20 cellular contexts compared by ENCODE assay signal in the genomic region with DNA sequence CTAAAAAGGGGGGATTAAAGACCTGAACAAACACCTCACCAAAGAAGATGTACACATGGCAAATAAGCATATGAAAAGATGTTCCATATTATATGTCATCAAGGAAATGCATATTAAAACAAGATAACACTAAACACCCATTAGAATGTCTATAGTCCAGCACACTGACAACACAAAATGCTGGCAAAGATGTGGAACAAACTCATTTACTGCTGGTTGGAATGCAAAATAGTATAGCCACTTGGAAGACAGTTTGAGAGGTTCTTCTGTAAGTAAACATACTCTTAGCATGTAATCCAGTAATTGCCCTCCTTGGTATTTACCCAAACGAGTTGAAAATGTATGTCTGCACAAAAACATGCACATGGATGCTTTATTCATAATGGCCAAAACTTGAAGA.
DNase-seq lines count a peak whose midpoint lies in the region; ATAC-seq and TF ChIP-seq lines count a peak whose summit lies in the region.
"Had no signal": no experiment of that assay in that cellular context is flagged by ENCODE, and none has a peak within 500 bp of the region (broad histone marks: within the 10 kb centered on the region; RNA-seq: fewer than 3 reads in every experiment).

No MANE protein-coding gene starts in this region.

- H3K4me2 ChIP-seq in mammary epithelial cell (ENCODE audit: insufficient read depth, low read depth, low read length), result no peak overlapping the region
- H3K4me2 ChIP-seq in PC-9, result no peak overlapping the region
- H3K4me2 ChIP-seq: BLaER1 had no signal

- no peak for DNase-seq in MCF 10A (ENCODE audit: unreplicated experiment)
- no peak for DNase-seq in mammary epithelial cell
- DNase-seq in HFFc6, result no peak
- DNase-seq in epithelial cell of prostate (ENCODE audit: low read depth, low spot score), result no peak
- no peak for DNase-seq in PC-9
- no peak for DNase-seq in NCI-H2227 (lab: John Stamatoyannopoulos, UW; ENCODE audit: unreplicated experiment)
- no peak for DNase-seq in spleen
- DNase-seq: CD4-positive, CD25-positive, alpha-beta regulatory T cell; CD8-positive, alpha-beta T cell; DMS 273 treated with DMSO at 0.1 percent for 48 hours; DMS79; GF-D8; GM23248; H9 had no signal

- no peak overlapping the region for H3K27ac ChIP-seq in mammary epithelial cell (ENCODE audit: insufficient read depth, low read depth, low read length)
- H3K27ac ChIP-seq in epithelial cell of prostate, result peak overlapping the region; percentile 8
- no peak overlapping the region for H3K27ac ChIP-seq in PC-9
- H3K27ac ChIP-seq in spleen, result no peak overlapping the region
- H3K27ac ChIP-seq: 22Rv1, BLaER1, C4-2B, GM23248 had no signal

- in situ Hi-C loops in mammary epithelial cell (cut with MboI; ENCODE audit: low sequenced_read_pairs in 2 of 2), result no loop called here

- no peak overlapping the region for H3K9ac ChIP-seq in mammary epithelial cell (ENCODE audit: insufficient read depth, low read length)
- H3K9ac ChIP-seq: BLaER1, GM23248 had no signal

- TF ChIP-seq CTCF in MCF 10A (IDR thresholded peaks at IDR 0.05; ENCODE audit: unreplicated experiment), result no peak
- no peak for TF ChIP-seq CTCF in mammary epithelial cell (conservative IDR thresholded peaks at IDR 0.05 in 1 of 2, IDR thresholded peaks at IDR 0.05 in 1 of 2; ENCODE audit: extremely low read depth in 1 of 2, insufficient read depth in 1 of 2, low read depth in 1 of 2, low read length in 2 of 2)
- TF ChIP-seq CTCF in HFFc6 (IDR thresholded peaks at IDR 0.05), result no peak
- TF ChIP-seq CTCF in PC-9 (conservative IDR thresholded peaks at IDR 0.05), result no peak
- no peak for TF ChIP-seq CTCF in spleen (IDR thresholded peaks at IDR 0.05 in 8 of 11, conservative IDR thresholded peaks at IDR 0.05 in 3 of 11)

- no peaks in the 10 kb centered on the region for H3F3A ChIP-seq in PC-9 (ENCODE audit: insufficient read depth, low read depth)

- H4K20me1 ChIP-seq in mammary epithelial cell (ENCODE audit: insufficient read depth, low read length) (no peaks in the 10 kb centered on the region), PC-9 (ENCODE audit: insufficient read depth) (no peaks in the 10 kb centered on the region)
- H4K20me1 ChIP-seq: BLaER1 had no signal

- H3K79me2 ChIP-seq in mammary epithelial cell (ENCODE audit: insufficient read depth, low read length), result no peaks in the 10 kb centered on the region
- H3K79me2 ChIP-seq in PC-9 (ENCODE audit: low read depth), result no peaks in the 10 kb centered on the region

- no peaks in the 10 kb centered on the region for H3K27me3 ChIP-seq in mammary epithelial cell (ENCODE audit: insufficient read depth, low read length)
- no peaks in the 10 kb centered on the region for H3K27me3 ChIP-seq in PC-9 (ENCODE audit: insufficient read depth, low read depth)
- H3K27me3 ChIP-seq in spleen (replicated peaks in 1 of 7), result no peaks in the 10 kb centered on the region
- H3K27me3 ChIP-seq: BLaER1 had no signal

- intact Hi-C loops in MCF 10A (cut with micrococcal nuclease) (no loop called here), mammary epithelial cell (cut with micrococcal nuclease) (no loop called here), PC-9 (cut with micrococcal nuclease; ENCODE audit: unreplicated experiment) (no loop called here), spleen (cut with DNase I; ENCODE audit: low total_unique reads) (no loop called here)

- H3K4me3 ChIP-seq in mammary epithelial cell (replicated peaks in 1 of 3; ENCODE audit: insufficient read depth in 1 of 3, low read depth in 2 of 3, low read length in 3 of 3) (no peak overlapping the region), PC-9 (no peak overlapping the region), spleen (no peak overlapping the region)
- H3K4me3 ChIP-seq: BLaER1, GM23248 had no signal

- H2AFZ ChIP-seq in mammary epithelial cell (ENCODE audit: low read depth, low read length) (no peak overlapping the region), PC-9 (no peak overlapping the region)
- H2AFZ ChIP-seq: GM23248 had no signal

- H3K36me3 ChIP-seq in mammary epithelial cell (ENCODE audit: insufficient read depth, low read length), result no peaks in the 10 kb centered on the region
- H3K36me3 ChIP-seq in PC-9 (ENCODE audit: low read depth), result no peaks in the 10 kb centered on the region
- no peaks in the 10 kb centered on the region for H3K36me3 ChIP-seq in spleen
- H3K36me3 ChIP-seq: BLaER1 had no signal

- CTCF ChIA-PET in MCF 10A (lab: Yijun Ruan, JAX) (interaction anchor here (0.7 kb wide), 1 partner anchor 13 kb away, joined by 3 read pairs; no protein-coding TSS in a partner anchor), mammary epithelial cell (lab: Charles Lee; ENCODE audit: low non-redundant PET) (no interaction called here), PC-9 (lab: Charles Lee) (no interaction called here)

- BruUV-seq in MCF 10A (replicated peaks; lab: Mats Ljungman, UMichigan) (no TSS peak), mammary epithelial cell (replicated peaks; lab: Mats Ljungman, UMichigan) (no TSS peak), PC-9 (replicated peaks; lab: Mats Ljungman, UMichigan) (no TSS peak)

- POLR2A ChIA-PET in MCF 10A (lab: Yijun Ruan, JAX), result no interaction called here
- POLR2A ChIA-PET in PC-9 (lab: Charles Lee; ENCODE audit: unreplicated experiment), result no interaction called here

- H3K36me3 Mint-ChIP-seq in MCF 10A (ENCODE audit: insufficient read depth, unreplicated experiment) (no peaks in the 10 kb centered on the region), HFFc6 (ENCODE audit: low read depth) (peaks cover 6% of the 10 kb centered on the region; the same call in 1 of the 2 replicates)
- H3K36me3 Mint-ChIP-seq: CD4-positive, CD25-positive, alpha-beta regulatory T cell; CD8-positive, alpha-beta T cell had no signal

- 86% methylated on average over 1 of the region's 1 CpG for WGBS in mammary epithelial cell (ENCODE audit: low coverage, missing lambda C conversion rate)
- 44 to 67% (median 54%) methylated on average over 1 of the region's 1 CpG for WGBS in spleen, 5 donors

- H3K27me3 Mint-ChIP-seq in MCF 10A (ENCODE audit: insufficient read depth, unreplicated experiment) (no peaks in the 10 kb centered on the region), HFFc6 (ENCODE audit: insufficient read depth) (no peaks in the 10 kb centered on the region)
- H3K27me3 Mint-ChIP-seq: B cell; CD4-positive, CD25-positive, alpha-beta regulatory T cell had no signal

- H3K4me1 ChIP-seq in mammary epithelial cell (ENCODE audit: insufficient read depth, low read length) (peaks cover 7% of the 10 kb centered on the region), PC-9 (replicated peaks; ENCODE audit: insufficient read depth) (no peaks in the 10 kb centered on the region), spleen (no peaks in the 10 kb centered on the region)
- H3K4me1 ChIP-seq: BLaER1 had no signal

- no peaks in the 10 kb centered on the region for H3K9me2 ChIP-seq in PC-9 (ENCODE audit: insufficient read depth)

- H3K4me3 Mint-ChIP-seq in MCF 10A (ENCODE audit: unreplicated experiment) (no peak overlapping the region), HFFc6 (no peak overlapping the region)
- H3K4me3 Mint-ChIP-seq: B cell; CD4-positive, CD25-positive, alpha-beta regulatory T cell; CD8-positive, alpha-beta T cell; H9 had no signal

- H3K9me3 Mint-ChIP-seq in MCF 10A (ENCODE audit: unreplicated experiment) (no peaks in the 10 kb centered on the region), HFFc6 (peaks cover 19% of the 10 kb centered on the region)
- H3K9me3 Mint-ChIP-seq: CD8-positive, alpha-beta T cell had no signal

- H3K9me3 ChIP-seq in mammary epithelial cell (replicated peaks; ENCODE audit: insufficient read depth, low read length) (peaks cover 8% of the 10 kb centered on the region), PC-9 (ENCODE audit: insufficient read depth, low read depth) (peaks cover 7% of the 10 kb centered on the region), spleen (peaks cover 0 to 19% (median 17%) of the 10 kb centered on the region in 8 donors)

- H3K4me1 Mint-ChIP-seq in MCF 10A (ENCODE audit: insufficient read depth, unreplicated experiment) (no peaks in the 10 kb centered on the region), HFFc6 (ENCODE audit: low read depth) (peaks cover 17% of the 10 kb centered on the region)
- H3K4me1 Mint-ChIP-seq: B cell had no signal

- H3K27ac Mint-ChIP-seq in MCF 10A (ENCODE audit: low read depth, unreplicated experiment) (peak overlapping the region; percentile 64), HFFc6 (peak overlapping the region; percentile 46; the same call in 1 of the 2 replicates)
- H3K27ac Mint-ChIP-seq: B cell; CD4-positive, CD25-positive, alpha-beta regulatory T cell; CD8-positive, alpha-beta T cell; H9 had no signal

- dilution Hi-C loops in mammary epithelial cell (cut with HindIII; ENCODE audit: low sequenced_read_pairs), result no loop called here

- ATAC-seq in HG03097 (IDR thresholded peaks at IDR 0.05; ENCODE audit: low FRiP score, unreplicated experiment), result no peak
- ATAC-seq: CD8-positive, alpha-beta T cell; HCT116 had no signal

- no peak for TF ChIP-seq POLR2A in spleen (IDR thresholded peaks at IDR 0.05)
